15 cellular contexts compared by ENCODE assay signal in genomic region chr13:110034031-110034430, GRCh38.
A peak's percentile ranks its signal among the peaks of the same experiment; 100 is the strongest.
DNase-seq lines count a peak whose midpoint lies in the region; ATAC-seq and TF ChIP-seq lines count a peak whose summit lies in the region.
"Had no signal": no experiment of that assay in that cellular context is flagged by ENCODE, and none has a peak within 500 bp of the region (broad histone marks: within the 10 kb centered on the region; RNA-seq: fewer than 3 reads in every experiment).

No MANE protein-coding gene starts in this region.

- in situ Hi-C loops in SK-MEL-5 (cut with HindIII; ENCODE audit: low pct_unique_long_range_greater_than_20kb, low sequenced_read_pairs): no loop called here

- ATAC-seq in SK-N-SH treated with all-trans-retinoic acid at 6 μM for 48 hours: no peak
- ATAC-seq: GM23338 had no signal

- DNase-seq in COLO829 (ENCODE audit: low spot score) (peak; percentile 66), SK-MEL-5 (ENCODE audit: low read depth, low spot score) (peak; percentile 28), left kidney (ENCODE audit: low read depth, low spot score) (peak; percentile 48), NCI-H526 (lab: John Stamatoyannopoulos, UW) (no peak), NCI-H146 (lab: John Stamatoyannopoulos, UW) (no peak)
- DNase-seq: Calu3; CD4-positive, alpha-beta T cell; CD8-positive, alpha-beta memory T cell; COR-L47; DMS53; DMS79 treated with DMSO at 0.1 percent for 48 hours; GF-D8; HFFc6 had no signal

TF ChIP-seq in SK-N-SH treated with all-trans-retinoic acid at 6 μM for 48 hours, 23 proteins besides CTCF, POLR2A, EP300 and RAD21:
- TF ChIP-seq BACH2 (CRISPR knock-in tag; IDR thresholded peaks at IDR 0.05; ENCODE audit: borderline replicate concordance): no peak
- no peak for TF ChIP-seq CSDC2 (CRISPR knock-in tag; IDR thresholded peaks at IDR 0.05)
- TF ChIP-seq SNAI2 (CRISPR knock-in tag; IDR thresholded peaks at IDR 0.05): no peak
- no peak for TF ChIP-seq ZC3H10 (CRISPR knock-in tag; IDR thresholded peaks at IDR 0.05)
- no peak for TF ChIP-seq CSRNP3 (CRISPR knock-in tag; IDR thresholded peaks at IDR 0.05)
- TF ChIP-seq POU6F1 (CRISPR knock-in tag; IDR thresholded peaks at IDR 0.05; ENCODE audit: borderline replicate concordance, low read depth): no peak
- no peak for TF ChIP-seq ZNF565 (CRISPR knock-in tag; conservative IDR thresholded peaks at IDR 0.05; ENCODE audit: low read depth)
- TF ChIP-seq OSR1 (CRISPR knock-in tag; IDR thresholded peaks at IDR 0.05): no peak
- TF ChIP-seq, protein P1, sequence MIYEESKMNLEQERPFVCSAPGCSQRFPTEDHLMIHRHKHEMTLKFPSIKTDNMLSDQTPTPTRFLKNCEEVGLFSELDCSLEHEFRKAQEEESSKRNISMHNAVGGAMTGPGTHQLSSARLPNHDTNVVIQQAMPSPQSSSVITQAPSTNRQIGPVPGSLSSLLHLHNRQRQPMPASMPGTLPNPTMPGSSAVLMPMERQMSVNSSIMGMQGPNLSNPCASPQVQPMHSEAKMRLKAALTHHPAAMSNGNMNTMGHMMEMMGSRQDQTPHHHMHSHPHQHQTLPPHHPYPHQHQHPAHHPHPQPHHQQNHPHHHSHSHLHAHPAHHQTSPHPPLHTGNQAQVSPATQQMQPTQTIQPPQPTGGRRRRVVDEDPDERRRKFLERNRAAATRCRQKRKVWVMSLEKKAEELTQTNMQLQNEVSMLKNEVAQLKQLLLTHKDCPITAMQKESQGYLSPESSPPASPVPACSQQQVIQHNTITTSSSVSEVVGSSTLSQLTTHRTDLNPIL (CRISPR knock-in tag; IDR thresholded peaks at IDR 0.05; ENCODE audit: low read depth): no peak
- TF ChIP-seq, protein P2, sequence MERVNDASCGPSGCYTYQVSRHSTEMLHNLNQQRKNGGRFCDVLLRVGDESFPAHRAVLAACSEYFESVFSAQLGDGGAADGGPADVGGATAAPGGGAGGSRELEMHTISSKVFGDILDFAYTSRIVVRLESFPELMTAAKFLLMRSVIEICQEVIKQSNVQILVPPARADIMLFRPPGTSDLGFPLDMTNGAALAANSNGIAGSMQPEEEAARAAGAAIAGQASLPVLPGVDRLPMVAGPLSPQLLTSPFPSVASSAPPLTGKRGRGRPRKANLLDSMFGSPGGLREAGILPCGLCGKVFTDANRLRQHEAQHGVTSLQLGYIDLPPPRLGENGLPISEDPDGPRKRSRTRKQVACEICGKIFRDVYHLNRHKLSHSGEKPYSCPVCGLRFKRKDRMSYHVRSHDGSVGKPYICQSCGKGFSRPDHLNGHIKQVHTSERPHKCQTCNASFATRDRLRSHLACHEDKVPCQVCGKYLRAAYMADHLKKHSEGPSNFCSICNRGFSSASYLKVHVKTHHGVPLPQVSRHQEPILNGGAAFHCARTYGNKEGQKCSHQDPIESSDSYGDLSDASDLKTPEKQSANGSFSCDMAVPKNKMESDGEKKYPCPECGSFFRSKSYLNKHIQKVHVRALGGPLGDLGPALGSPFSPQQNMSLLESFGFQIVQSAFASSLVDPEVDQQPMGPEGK (CRISPR knock-in tag; IDR thresholded peaks at IDR 0.05; ENCODE audit: borderline replicate concordance): no peak
- no peak for TF ChIP-seq ZFP30 (CRISPR knock-in tag; IDR thresholded peaks at IDR 0.05)
- no peak for TF ChIP-seq PPARA (CRISPR knock-in tag; IDR thresholded peaks at IDR 0.05; ENCODE audit: borderline replicate concordance)
- no peak for TF ChIP-seq RARB (CRISPR knock-in tag; IDR thresholded peaks at IDR 0.05)
- TF ChIP-seq TOX (CRISPR knock-in tag; IDR thresholded peaks at IDR 0.05; ENCODE audit: borderline replicate concordance): no peak
- TF ChIP-seq ESRRG (CRISPR knock-in tag; IDR thresholded peaks at IDR 0.05): no peak
- TF ChIP-seq ZFP3 (CRISPR knock-in tag; IDR thresholded peaks at IDR 0.05): no peak
- TF ChIP-seq ISL1 (CRISPR knock-in tag; IDR thresholded peaks at IDR 0.05): no peak

Comparison
In these comparisons a context has a peak if more than half of its experiments do, and no peak if none do; other contexts are left out.
1. DNase-seq: peak in COLO829 (single experiment), SK-MEL-5 (single experiment) and left kidney (single experiment); none in NCI-H526 (0 of 2) and NCI-H146 (single experiment).